ENCODE assay signal across 9 cellular contexts in the genomic region with DNA sequence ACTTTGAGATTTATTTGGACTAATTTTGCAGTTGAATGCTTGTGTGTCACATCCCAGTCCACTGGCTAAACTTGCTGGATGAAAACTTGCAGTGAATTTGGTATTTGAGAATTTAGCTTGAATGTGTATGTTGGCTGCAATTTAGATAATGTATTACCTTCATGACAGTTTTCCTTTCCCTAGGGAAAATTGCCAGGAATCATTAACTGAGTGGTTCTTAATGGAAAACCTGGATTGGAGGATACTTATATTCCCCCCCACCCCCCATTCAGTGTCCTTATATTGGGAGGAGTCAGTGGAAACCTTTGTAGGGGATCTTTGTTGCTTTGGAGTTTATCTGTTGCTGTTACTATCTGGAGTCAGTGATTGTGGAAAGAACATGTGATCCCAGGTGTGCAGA.
DNase-seq lines count a peak whose midpoint lies in the region; ATAC-seq and TF ChIP-seq lines count a peak whose summit lies in the region.
"Had no signal": no experiment of that assay in that cellular context is flagged by ENCODE, and none has a peak within 500 bp of the region (broad histone marks: within the 10 kb centered on the region; RNA-seq: fewer than 3 reads in every experiment).

No MANE protein-coding gene starts in this region.

- intact Hi-C loops in activated B cell treated with CpG ODN at 0.5 μM for 24 hours (cut with micrococcal nuclease), result loop anchor here (5.0 to 10.0 kb wide), 6 partner anchors 66 to 1014 kb away; partner anchors contain the start of genes ARSG, C17orf58, KPNA2 and SLC16A6

- peaks cover 1% of the 10 kb centered on the region for H3K9me3 Mint-ChIP-seq in activated T-cell treated with anti-CD3 and anti-CD28 coated beads, Interleukin-2, amount 50 U/mL, for 4 hours
- no peaks in the 10 kb centered on the region for H3K9me3 Mint-ChIP-seq in activated B cell treated with CpG ODN at 0.5 μM for 24 hours
- no peaks in the 10 kb centered on the region for H3K9me3 Mint-ChIP-seq in stimulated activated naive CD8-positive, alpha-beta T cell treated with anti-CD3 and anti-CD28 coated beads, Interleukin-15, amount 100 ng/mL, for 72 hours

- TF ChIP-seq CTCF in activated B cell treated with CpG ODN at 0.5 μM for 24 hours (IDR thresholded peaks at IDR 0.05), result no peak

- no peaks in the 10 kb centered on the region for H3K27me3 Mint-ChIP-seq in activated T-cell treated with anti-CD3 and anti-CD28 coated beads, Interleukin-2, amount 50 U/mL, for 4 hours (ENCODE audit: low read depth)
- H3K27me3 Mint-ChIP-seq in activated B cell treated with CpG ODN at 0.5 μM for 24 hours, result no peaks in the 10 kb centered on the region
- H3K27me3 Mint-ChIP-seq in stimulated activated naive CD8-positive, alpha-beta T cell treated with anti-CD3 and anti-CD28 coated beads, Interleukin-15, amount 100 ng/mL, for 72 hours, result no peaks in the 10 kb centered on the region

- CTCF ChIA-PET in activated B cell treated with CpG ODN at 0.5 μM for 24 hours (lab: Charles Lee), result no interaction called here
- CTCF ChIA-PET in HEK293T (lab: Yijun Ruan, JAX), result no interaction called here

- H3K36me3 Mint-ChIP-seq in activated T-cell treated with anti-CD3 and anti-CD28 coated beads, Interleukin-2, amount 50 U/mL, for 4 hours (ENCODE audit: insufficient read depth), result peaks cover 1% of the 10 kb centered on the region
- H3K36me3 Mint-ChIP-seq in activated B cell treated with CpG ODN at 0.5 μM for 24 hours (ENCODE audit: low read depth), result peaks cover 13% of the 10 kb centered on the region

- no peak for ATAC-seq in activated T-cell treated with anti-CD3 and anti-CD28 coated beads, Interleukin-2, amount 50 U/mL, for 4 hours
- no peak for ATAC-seq in activated B cell treated with CpG ODN at 0.5 μM for 24 hours (ENCODE audit: low read depth)
- no peak for ATAC-seq in stimulated activated naive CD8-positive, alpha-beta T cell treated with anti-CD3 and anti-CD28 coated beads, Interleukin-15, amount 100 ng/mL, for 72 hours
- no peak for ATAC-seq in HG03354 (IDR thresholded peaks at IDR 0.05; ENCODE audit: poor library complexity, severe bottlenecking, unreplicated experiment)
- ATAC-seq in GM21447 (IDR thresholded peaks at IDR 0.05; ENCODE audit: unreplicated experiment), result no peak

- POLR2A ChIA-PET in activated B cell treated with CpG ODN at 0.5 μM for 24 hours (lab: Charles Lee), result interaction anchor here (0.6 kb wide), 1 partner anchor 17 kb away, joined by 3 read pairs; no protein-coding TSS in a partner anchor
- POLR2A ChIA-PET in HEK293T (lab: Yijun Ruan, JAX), result no interaction called here

- no peak for DNase-seq in activated T-cell treated with anti-CD3 and anti-CD28 coated beads, Interleukin-2, amount 50 U/mL, for 4 hours
- DNase-seq in activated T-cell treated with anti-CD3 and anti-CD28 coated beads for 4 hours (no peak), activated B cell treated with CpG ODN at 0.5 μM for 24 hours (no peak), glomerular visceral epithelial cell (ENCODE audit: extremely low spot score) (peak; percentile 22), HEK293T (ENCODE audit: extremely low spot score) (no peak)
- DNase-seq in stimulated activated naive CD8-positive, alpha-beta T cell treated with anti-CD3 and anti-CD28 coated beads, Interleukin-15, amount 100 ng/mL, for 72 hours, result no peak
- DNase-seq: kidney glomerular epithelial cell had no signal

- peaks cover 49% of the 10 kb centered on the region for H3K4me1 Mint-ChIP-seq in activated T-cell treated with anti-CD3 and anti-CD28 coated beads, Interleukin-2, amount 50 U/mL, for 4 hours (ENCODE audit: low read depth)
- H3K4me1 Mint-ChIP-seq in activated B cell treated with CpG ODN at 0.5 μM for 24 hours, result peaks cover 39% of the 10 kb centered on the region
- peaks cover 59% of the 10 kb centered on the region for H3K4me1 Mint-ChIP-seq in stimulated activated naive CD8-positive, alpha-beta T cell treated with anti-CD3 and anti-CD28 coated beads, Interleukin-15, amount 100 ng/mL, for 72 hours

- peak overlapping the region; percentile 92 for H3K4me3 Mint-ChIP-seq in activated T-cell treated with anti-CD3 and anti-CD28 coated beads, Interleukin-2, amount 50 U/mL, for 4 hours
- peak overlapping the region; percentile 93 for H3K4me3 Mint-ChIP-seq in activated B cell treated with CpG ODN at 0.5 μM for 24 hours
- H3K4me3 Mint-ChIP-seq in stimulated activated naive CD8-positive, alpha-beta T cell treated with anti-CD3 and anti-CD28 coated beads, Interleukin-15, amount 100 ng/mL, for 72 hours, result peak overlapping the region; percentile 93

- H3K27ac Mint-ChIP-seq in activated B cell treated with CpG ODN at 0.5 μM for 24 hours, result peak overlapping the region; percentile 85
- no peak overlapping the region for H3K27ac Mint-ChIP-seq in stimulated activated naive CD8-positive, alpha-beta T cell treated with anti-CD3 and anti-CD28 coated beads, Interleukin-15, amount 100 ng/mL, for 72 hours

TF ChIP-seq in HEK293T, 16 proteins besides CTCF, POLR2A, EP300 and RAD21:
- TF ChIP-seq PKNOX1 (IDR thresholded peaks at IDR 0.05) (no peak), LEF1 (IDR thresholded peaks at IDR 0.05; ENCODE audit: borderline replicate concordance) (no peak)
TF ChIP-seq in HEK293T: peak in this region for 0.
